26 cellular contexts compared by ENCODE assay signal in the genomic region with DNA sequence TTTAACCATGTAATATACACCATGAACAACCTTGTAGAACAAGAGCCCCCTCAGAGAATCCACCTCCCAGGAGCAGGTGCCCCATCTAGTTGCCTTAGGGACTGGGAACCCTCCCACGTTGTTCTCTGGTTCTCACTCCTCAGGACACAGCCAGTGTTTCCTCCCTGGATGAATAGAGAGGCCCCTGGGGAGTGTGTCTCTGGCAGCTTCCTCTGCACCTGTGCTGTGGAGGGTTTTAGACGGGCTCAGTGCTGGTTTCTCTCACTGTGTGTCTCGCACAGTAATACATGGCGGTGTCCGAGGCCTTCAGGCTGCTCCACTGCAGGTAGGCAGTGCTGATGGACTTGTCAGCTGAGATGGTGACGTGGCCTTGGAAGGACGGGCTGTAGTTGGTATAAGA.
"Had no signal": no experiment of that assay in that cellular context is flagged by ENCODE, and none has a peak within 500 bp of the region (broad histone marks: within the 10 kb centered on the region; RNA-seq: fewer than 3 reads in every experiment).

No MANE protein-coding gene starts in this region.

- H3K27me3 Mint-ChIP-seq: T-helper 17 cell had no signal

- H3K27ac Mint-ChIP-seq: activated CD4-positive, alpha-beta memory T cell treated with anti-CD3 and anti-CD28 coated beads for 36 hours; activated CD8-positive, alpha-beta memory T cell treated with anti-CD3 and anti-CD28 coated beads, Interleukin-2, amount 10 ng/mL, durations not matched to agents 7 days and 5 days; activated CD8-positive, alpha-beta T cell treated with anti-CD3 and anti-CD28 coated beads, Interleukin-2, amount 10 ng/mL, durations not matched to agents 7 days and 5 days; activated naive CD4-positive, alpha-beta T cell treated with anti-CD3 and anti-CD28 coated beads, Interleukin-2, amount 10 ng/mL, durations not matched to agents 7 days and 5 days; activated naive CD4-positive, alpha-beta T cell treated with anti-CD3 and anti-CD28 coated beads, Interleukin-2, amount 50 U/mL, for 72 hours; activated naive CD8-positive, alpha-beta T cell treated with anti-CD3 and anti-CD28 coated beads, Interleukin-2, amount 10 ng/mL, durations not matched to agents 7 days and 5 days; activated T-cell treated with anti-CD3 and anti-CD28 coated beads, Interleukin-2, amount 50 U/mL, for 72 hours; brain; T-helper 17 cell; T-helper 2 cell treated with Interferon-gamma antibody and Interleukin-4, amounts not matched to agents 5 μg/mL and 100 μg/mL, for 36 hours had no signal

- H3K4me3 Mint-ChIP-seq: activated CD4-positive, alpha-beta memory T cell treated with anti-CD3 and anti-CD28 coated beads for 36 hours; activated CD8-positive, alpha-beta memory T cell treated with anti-CD3 and anti-CD28 coated beads, Interleukin-2, amount 10 ng/mL, durations not matched to agents 7 days and 5 days; activated CD8-positive, alpha-beta T cell treated with anti-CD3 and anti-CD28 coated beads, Interleukin-2, amount 10 ng/mL, durations not matched to agents 7 days and 5 days; activated naive CD4-positive, alpha-beta T cell treated with anti-CD3 and anti-CD28 coated beads, Interleukin-2, amount 10 ng/mL, durations not matched to agents 7 days and 5 days; activated naive CD8-positive, alpha-beta T cell treated with anti-CD3 and anti-CD28 coated beads, Interleukin-2, amount 10 ng/mL, durations not matched to agents 7 days and 5 days; activated T-cell treated with anti-CD3 and anti-CD28 coated beads, Interleukin-2, amount 50 U/mL, for 72 hours; brain; T-helper 17 cell; T-helper 2 cell treated with Interferon-gamma antibody and Interleukin-4, amounts not matched to agents 5 μg/mL and 100 μg/mL, for 36 hours had no signal

- H3K4me1 Mint-ChIP-seq: activated CD8-positive, alpha-beta memory T cell treated with anti-CD3 and anti-CD28 coated beads, Interleukin-2, amount 10 ng/mL, durations not matched to agents 7 days and 5 days; activated naive CD4-positive, alpha-beta T cell treated with anti-CD3 and anti-CD28 coated beads, Interleukin-2, amount 10 ng/mL, durations not matched to agents 7 days and 5 days; activated naive CD8-positive, alpha-beta T cell treated with anti-CD3 and anti-CD28 coated beads, Interleukin-2, amount 10 ng/mL, durations not matched to agents 7 days and 5 days; brain; T-helper 17 cell had no signal

- FAIRE-seq: endometrium, frontal cortex had no signal

- ATAC-seq: activated CD8-positive, alpha-beta memory T cell treated with anti-CD3 and anti-CD28 coated beads, Interleukin-2, amount 10 ng/mL, durations not matched to agents 7 days and 5 days; activated CD8-positive, alpha-beta T cell treated with anti-CD3 and anti-CD28 coated beads, Interleukin-2, amount 10 ng/mL, durations not matched to agents 7 days and 5 days; activated naive CD4-positive, alpha-beta T cell treated with anti-CD3 and anti-CD28 coated beads, Interleukin-2, amount 50 U/mL, for 72 hours; activated T-cell treated with anti-CD3 and anti-CD28 coated beads, Interleukin-2, amount 50 U/mL, for 72 hours; esophagus mucosa; T-helper 17 cell had no signal

- H3K36me3 Mint-ChIP-seq: activated CD4-positive, alpha-beta memory T cell treated with anti-CD3 and anti-CD28 coated beads for 36 hours; activated CD8-positive, alpha-beta memory T cell treated with anti-CD3 and anti-CD28 coated beads, Interleukin-2, amount 10 ng/mL, durations not matched to agents 7 days and 5 days; activated naive CD4-positive, alpha-beta T cell treated with anti-CD3 and anti-CD28 coated beads, Interleukin-2, amount 10 ng/mL, durations not matched to agents 7 days and 5 days; activated naive CD4-positive, alpha-beta T cell treated with anti-CD3 and anti-CD28 coated beads, Interleukin-2, amount 50 U/mL, for 72 hours; activated naive CD8-positive, alpha-beta T cell treated with anti-CD3 and anti-CD28 coated beads, Interleukin-2, amount 10 ng/mL, durations not matched to agents 7 days and 5 days; brain had no signal

- DNase-seq: activated CD4-positive, alpha-beta memory T cell treated with anti-CD3 and anti-CD28 coated beads for 36 hours; activated CD4-positive, alpha-beta T cell treated with anti-CD3 and anti-CD28 coated beads for 1 hour; activated CD4-positive, alpha-beta T cell treated with anti-CD3 and anti-CD28 coated beads for 4 hours; activated CD8-positive, alpha-beta memory T cell treated with anti-CD3 and anti-CD28 coated beads, Interleukin-2, amount 10 ng/mL, durations not matched to agents 7 days and 5 days; activated CD8-positive, alpha-beta memory T cell treated with anti-CD3 and anti-CD28 coated beads, Interleukin-2, amount 50 U/mL, for 4 hours; activated CD8-positive, alpha-beta T cell treated with anti-CD3 and anti-CD28 coated beads, Interleukin-2, amount 10 ng/mL, durations not matched to agents 7 days and 5 days; activated gamma-delta T cell; activated naive CD4-positive, alpha-beta T cell; activated naive CD4-positive, alpha-beta T cell treated with anti-CD3 and anti-CD28 coated beads, Interleukin-2, amount 10 ng/mL, durations not matched to agents 7 days and 5 days; activated naive CD8-positive, alpha-beta T cell treated with anti-CD3 and anti-CD28 coated beads, Interleukin-2, amount 10 ng/mL, durations not matched to agents 7 days and 5 days; activated T-cell treated with anti-CD3 and anti-CD28 coated beads, Interleukin-2, amount 50 U/mL, for 1 hour; activated T-cell treated with anti-CD3 and anti-CD28 coated beads, Interleukin-2, amount 50 U/mL, for 72 hours; central memory CD4-positive, alpha-beta T cell; cerebellar nuclear complex; colonic mucosa; effector CD8-positive, alpha-beta T cell; foreskin fibroblast; head of caudate nucleus; hippocampal formation; T-helper 17 cell had no signal

- H3K9me3 Mint-ChIP-seq: activated CD4-positive, alpha-beta memory T cell treated with anti-CD3 and anti-CD28 coated beads for 36 hours; activated naive CD4-positive, alpha-beta T cell treated with anti-CD3 and anti-CD28 coated beads, Interleukin-2, amount 10 ng/mL, durations not matched to agents 7 days and 5 days; activated naive CD4-positive, alpha-beta T cell treated with anti-CD3 and anti-CD28 coated beads, Interleukin-2, amount 50 U/mL, for 72 hours; activated naive CD8-positive, alpha-beta T cell treated with anti-CD3 and anti-CD28 coated beads, Interleukin-2, amount 10 ng/mL, durations not matched to agents 7 days and 5 days; activated T-cell treated with anti-CD3 and anti-CD28 coated beads, Interleukin-2, amount 50 U/mL, for 72 hours; T-helper 2 cell treated with Interferon-gamma antibody and Interleukin-4, amounts not matched to agents 5 μg/mL and 100 μg/mL, for 36 hours had no signal
